In genomic region chr2:111702119-111702808, GRCh38 we compare ENCODE assay signal across 8 cellular contexts.
A peak's percentile ranks its signal among the peaks of the same experiment; 100 is the strongest.
DNase-seq lines count a peak whose midpoint lies in the region; ATAC-seq, FAIRE-seq and TF ChIP-seq lines count a peak whose summit lies in the region.

No MANE protein-coding gene starts in this region.

- TF ChIP-seq RAD21 in K562 (CRISPR knock-in tag; conservative IDR thresholded peaks at IDR 0.05 in 1 of 2, IDR thresholded peaks at IDR 0.05 in 1 of 2) = peak; percentile 87 to 92

- peaks cover 2% of the 10 kb centered on the region for H3K9me1 ChIP-seq in K562 (ENCODE audit: control insufficient read depth, insufficient read depth, low read length)

- H3K79me2 ChIP-seq in Karpas-422 (ENCODE audit: low read length) (no peaks in the 10 kb centered on the region), K562 (ENCODE audit: control insufficient read depth, insufficient read depth, low read length) (no peaks in the 10 kb centered on the region; the same call in 2 of the 3 replicates)

- no peak overlapping the region for H2AFZ ChIP-seq in Karpas-422 (ENCODE audit: low read length)
- peak overlapping the region; percentile 88 for H2AFZ ChIP-seq in K562 (ENCODE audit: low read depth, low read length)

- H3K9me3 ChIP-seq in Karpas-422 (ENCODE audit: low read length) (no peaks in the 10 kb centered on the region), K562 (replicated peaks; ENCODE audit: control insufficient read depth, insufficient read depth, low read depth, low read length) (no peaks in the 10 kb centered on the region), iPS-20b (ENCODE audit: insufficient read depth, low read depth, low read length) (no peaks in the 10 kb centered on the region)

- FAIRE-seq in K562 (lab: Jason Lieb, UNC) = peak; percentile 99

- H3K27ac Mint-ChIP-seq in T-cell = no peak overlapping the region

- H3K27ac ChIP-seq in Karpas-422 (ENCODE audit: low read length) = no peak overlapping the region
- H3K27ac ChIP-seq in K562 (ENCODE audit: extremely low read depth, low read depth, low read length) = peak overlapping the region; percentile 25; the same call in 2 of the 3 replicates
- peak overlapping the region; percentile 19 for H3K27ac ChIP-seq in iPS-20b (ENCODE audit: low read length)

- H3K9ac ChIP-seq in Karpas-422 (ENCODE audit: low read length) (no peak overlapping the region), K562 (ENCODE audit: insufficient read depth in 1 of 2, low read depth in 2 of 2, low read length in 2 of 2) (peak overlapping the region in 1 of 2 experiments; percentile 21; a peak in 2 of 4 replicates), iPS-20b (ENCODE audit: low read depth, low read length) (peak overlapping the region; percentile 54; the same call in 1 of the 2 replicates)

- H4K20me1 ChIP-seq in Karpas-422 (ENCODE audit: insufficient read depth, low read depth, low read length) = peaks cover 4% of the 10 kb centered on the region; the same call in 1 of the 2 replicates
- no peaks in the 10 kb centered on the region for H4K20me1 ChIP-seq in K562 (replicated peaks; ENCODE audit: control insufficient read depth, insufficient read depth, low read length)

- no peak overlapping the region for H3K4me3 ChIP-seq in Karpas-422 (ENCODE audit: low read length)
- H3K4me3 ChIP-seq in K562 = no peak overlapping the region
- no peak overlapping the region for H3K4me3 ChIP-seq in iPS-20b (ENCODE audit: low read length)

- no peaks in the 10 kb centered on the region for H3K9me3 Mint-ChIP-seq in T-cell

- BruUV-seq in K562 (replicated peaks; lab: Mats Ljungman, UMichigan) = no TSS peak

- H3K27me3 Mint-ChIP-seq in T-cell = peaks cover 3% of the 10 kb centered on the region in 2 donors

- no peaks in the 10 kb centered on the region for H3K36me3 Mint-ChIP-seq in T-cell

- H3K36me3 ChIP-seq in Karpas-422 (ENCODE audit: insufficient read depth, low read length) (no peaks in the 10 kb centered on the region), K562 (ENCODE audit: control insufficient read depth, insufficient read depth, low read length) (no peaks in the 10 kb centered on the region), iPS-20b (ENCODE audit: insufficient read depth, low read depth, low read length) (no peaks in the 10 kb centered on the region)

- no peak for ATAC-seq in T-cell (replicated peaks in 1 of 4)
- peak; percentile 74 for ATAC-seq in K562
- no peak for ATAC-seq in HG03354 (IDR thresholded peaks at IDR 0.05; ENCODE audit: poor library complexity, severe bottlenecking, unreplicated experiment)

- 23% methylated on average over 11 of the region's 14 CpGs for WGBS in K562 (ENCODE audit: insufficient coverage, low coverage, missing lambda C conversion rate)

- DNase-seq in EL (peak; percentile 72), Karpas-422 (peak; percentile 79), T-cell (peak in 26 of 34 experiments; percentile 8 to 42 (median 22)), K562 (ENCODE audit: extremely low read depth in 1 of 4, low spot score in 3 of 4) (peak; percentile 79 to 86 (median 79)), NCI-H1092 (lab: John Stamatoyannopoulos, UW) (no peak)
- DNase-seq in stimulated activated CD4-positive, alpha-beta T cell treated with anti-CD3 and anti-CD28 coated beads, Interleukin-2, amount 100 ng/mL, for 48 hours = peak; percentile 46 to 56

- H3K4me3 Mint-ChIP-seq in T-cell = no peak overlapping the region

- CTCF ChIA-PET in T-cell (lab: Charles Lee) = interaction anchor here (0.6 to 2.0 kb wide), 4 partner anchors 10 to 575 kb away, joined by 3 to 5 read pairs (median 5); no protein-coding TSS in a partner anchor
- CTCF ChIA-PET in K562 (lab: Yijun Ruan, JAX; ENCODE audit: low intra/inter-chr PET ratio) = interaction anchor here (0.7 kb wide), 2 partner anchors 850 to 1684 kb away, joined by 3 to 4 read pairs; no protein-coding TSS in a partner anchor

- H3K4me1 ChIP-seq in Karpas-422 (ENCODE audit: low read length) (peaks cover 24% of the 10 kb centered on the region), K562 (replicated peaks in 1 of 2; ENCODE audit: control insufficient read depth in 2 of 2, insufficient read depth in 2 of 2, low read length in 2 of 2) (peaks cover 10 to 32% of the 10 kb centered on the region in 2 experiments; a peak in 4 of 5 replicates), iPS-20b (ENCODE audit: insufficient read depth, low read length) (peaks cover 18% of the 10 kb centered on the region)

- POLR2A ChIA-PET in T-cell (lab: Charles Lee) = no interaction called here
- POLR2A ChIA-PET in K562 (lab: Yijun Ruan, JAX) = interaction anchor here (0.6 kb wide), 1 partner anchor 179 kb away, joined by 3 read pairs; no protein-coding TSS in a partner anchor

- no peaks in the 10 kb centered on the region for H3K27me3 ChIP-seq in Karpas-422 (ENCODE audit: low read length)
- no peaks in the 10 kb centered on the region for H3K27me3 ChIP-seq in K562 (ENCODE audit: control insufficient read depth in 2 of 2, insufficient read depth in 2 of 2, low read length in 2 of 2)
- H3K27me3 ChIP-seq in iPS-20b (ENCODE audit: insufficient read depth, low read length) = no peaks in the 10 kb centered on the region

- H3K9me2 ChIP-seq in Karpas-422 (replicated peaks; ENCODE audit: insufficient read depth, low read length) = no peaks in the 10 kb centered on the region

- TF ChIP-seq CTCF in K562 (IDR thresholded peaks at IDR 0.05 in 2 of 3, conservative IDR thresholded peaks at IDR 0.05 in 1 of 3; ENCODE audit: insufficient read depth in 2 of 3, low read depth in 1 of 3, low read length in 3 of 3) = peak; percentile 92 to 97 (median 95)

- in situ Hi-C loops in K562 (cut with MboI) = loop anchor here (5.0 to 25.0 kb wide), 3 partner anchors 80 to 890 kb away; no protein-coding TSS in a partner anchor

- TF ChIP-seq POLR2A in K562 (conservative IDR thresholded peaks at IDR 0.05) = no peak

- no peak overlapping the region for H3K4me2 ChIP-seq in Karpas-422 (ENCODE audit: low read depth, low read length, poor library complexity, severe bottlenecking)
- H3K4me2 ChIP-seq in K562 (ENCODE audit: insufficient read depth, low read length) = peak overlapping the region; percentile 58

- H3K4me1 Mint-ChIP-seq in T-cell = peaks cover 15 to 46% (median 31%) of the 10 kb centered on the region in 3 donors

- intact Hi-C loops in K562 (cut with micrococcal nuclease) = no loop called here

- TF ChIP-seq EP300 in K562 (IDR thresholded peaks at IDR 0.05; ENCODE audit: low read length) = no peak

TF ChIP-seq in K562, 482 proteins besides CTCF, POLR2A, EP300 and RAD21 (continues in another document):
- TF ChIP-seq TCF7 (IDR thresholded peaks at IDR 0.05; ENCODE audit: borderline replicate concordance) (no peak), JUN (IDR thresholded peaks at IDR 0.05; ENCODE audit: borderline replicate concordance, low read depth, low read length) (no peak), JUN (CRISPR knock-in tag; IDR thresholded peaks at IDR 0.05; ENCODE audit: borderline replicate concordance) (peak; percentile 73; the same call in 1 of the 2 replicates), ZNF695 (CRISPR knock-in tag; IDR thresholded peaks at IDR 0.05) (no peak), HDAC3 (IDR thresholded peaks at IDR 0.05; ENCODE audit: borderline replicate concordance, partially characterized antibody) (no peak), L3MBTL2 (IDR thresholded peaks at IDR 0.05) (0 out of 2 replicates have a peak, but pooled peaks have one; percentile 20), PCBP2 (IDR thresholded peaks at IDR 0.05; ENCODE audit: low read depth, low read length, poor library complexity, severe bottlenecking) (no peak), NELFE (IDR thresholded peaks at IDR 0.05; ENCODE audit: insufficient read depth, insufficient read length) (no peak), ETS2 (tag; IDR thresholded peaks at IDR 0.05; ENCODE audit: borderline replicate concordance, poor library complexity, severe bottlenecking) (no peak), ZNF143 (CRISPR knock-in tag; IDR thresholded peaks at IDR 0.05) (peak; percentile 48; the same call in 1 of the 2 replicates), ZNF764 (CRISPR knock-in tag; IDR thresholded peaks at IDR 0.05; ENCODE audit: low read depth) (no peak), ZNF41 (CRISPR knock-in tag; conservative IDR thresholded peaks at IDR 0.05) (no peak), NBN (IDR thresholded peaks at IDR 0.05; ENCODE audit: low read depth) (0 out of 2 replicates have a peak, but pooled peaks have one; percentile 36), KLF1 (tag; IDR thresholded peaks at IDR 0.05) (no peak), NCOA4 (IDR thresholded peaks at IDR 0.05; ENCODE audit: partially characterized antibody) (no peak), CREM (IDR thresholded peaks at IDR 0.05; ENCODE audit: low read depth) (no peak), ZNF354B (CRISPR knock-in tag; IDR thresholded peaks at IDR 0.05) (no peak), CC2D1A (IDR thresholded peaks at IDR 0.05) (peak; percentile 45; the same call in 1 of the 2 replicates)
- TF ChIP-seq, protein P1, sequence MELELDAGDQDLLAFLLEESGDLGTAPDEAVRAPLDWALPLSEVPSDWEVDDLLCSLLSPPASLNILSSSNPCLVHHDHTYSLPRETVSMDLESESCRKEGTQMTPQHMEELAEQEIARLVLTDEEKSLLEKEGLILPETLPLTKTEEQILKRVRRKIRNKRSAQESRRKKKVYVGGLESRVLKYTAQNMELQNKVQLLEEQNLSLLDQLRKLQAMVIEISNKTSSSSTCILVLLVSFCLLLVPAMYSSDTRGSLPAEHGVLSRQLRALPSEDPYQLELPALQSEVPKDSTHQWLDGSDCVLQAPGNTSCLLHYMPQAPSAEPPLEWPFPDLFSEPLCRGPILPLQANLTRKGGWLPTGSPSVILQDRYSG (tag; conservative IDR thresholded peaks at IDR 0.05; ENCODE audit: low read depth) = no peak
- TF ChIP-seq, protein P2, sequence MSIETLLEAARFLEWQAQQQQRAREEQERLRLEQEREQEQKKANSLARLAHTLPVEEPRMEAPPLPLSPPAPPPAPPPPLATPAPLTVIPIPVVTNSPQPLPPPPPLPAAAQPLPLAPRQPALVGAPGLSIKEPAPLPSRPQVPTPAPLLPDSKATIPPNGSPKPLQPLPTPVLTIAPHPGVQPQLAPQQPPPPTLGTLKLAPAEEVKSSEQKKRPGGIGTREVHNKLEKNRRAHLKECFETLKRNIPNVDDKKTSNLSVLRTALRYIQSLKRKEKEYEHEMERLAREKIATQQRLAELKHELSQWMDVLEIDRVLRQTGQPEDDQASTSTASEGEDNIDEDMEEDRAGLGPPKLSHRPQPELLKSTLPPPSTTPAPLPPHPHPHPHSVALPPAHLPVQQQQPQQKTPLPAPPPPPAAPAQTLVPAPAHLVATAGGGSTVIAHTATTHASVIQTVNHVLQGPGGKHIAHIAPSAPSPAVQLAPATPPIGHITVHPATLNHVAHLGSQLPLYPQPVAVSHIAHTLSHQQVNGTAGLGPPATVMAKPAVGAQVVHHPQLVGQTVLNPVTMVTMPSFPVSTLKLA (conservative IDR thresholded peaks at IDR 0.05) = 0 out of 4 replicates have a peak, but pooled peaks of 1 of the 2 experiments have one; percentile 16
